In genomic region chr11:57476223-57476882, GRCh38 we compare ENCODE assay signal across 1 cellular context.
TF ChIP-seq lines count a peak whose summit lies in the region.

No MANE protein-coding gene starts in this region.

TF ChIP-seq in endothelial cell of umbilical vein, 7 proteins besides CTCF, POLR2A, EP300 and RAD21:
- TF ChIP-seq POLR2AphosphoS5 (IDR thresholded peaks at IDR 0.05; ENCODE audit: insufficient read depth, low read depth, low read length) (no peak), JUN (IDR thresholded peaks at IDR 0.05; ENCODE audit: borderline replicate concordance, insufficient read depth, insufficient read length, low read depth) (no peak), MAX (IDR thresholded peaks at IDR 0.05; ENCODE audit: insufficient read depth, insufficient read length) (no peak), GATA2 (IDR thresholded peaks at IDR 0.05; ENCODE audit: insufficient read depth, insufficient read length, low read depth, low read length) (no peak), EZH2 (IDR thresholded peaks at IDR 0.05; ENCODE audit: borderline replicate concordance, low read depth, low read length, severe bottlenecking) (peak; percentile 89)
TF ChIP-seq in endothelial cell of umbilical vein: peak in this region for 1.
